Comparison of ENCODE assay signal across 31 cellular contexts in the genomic region with DNA sequence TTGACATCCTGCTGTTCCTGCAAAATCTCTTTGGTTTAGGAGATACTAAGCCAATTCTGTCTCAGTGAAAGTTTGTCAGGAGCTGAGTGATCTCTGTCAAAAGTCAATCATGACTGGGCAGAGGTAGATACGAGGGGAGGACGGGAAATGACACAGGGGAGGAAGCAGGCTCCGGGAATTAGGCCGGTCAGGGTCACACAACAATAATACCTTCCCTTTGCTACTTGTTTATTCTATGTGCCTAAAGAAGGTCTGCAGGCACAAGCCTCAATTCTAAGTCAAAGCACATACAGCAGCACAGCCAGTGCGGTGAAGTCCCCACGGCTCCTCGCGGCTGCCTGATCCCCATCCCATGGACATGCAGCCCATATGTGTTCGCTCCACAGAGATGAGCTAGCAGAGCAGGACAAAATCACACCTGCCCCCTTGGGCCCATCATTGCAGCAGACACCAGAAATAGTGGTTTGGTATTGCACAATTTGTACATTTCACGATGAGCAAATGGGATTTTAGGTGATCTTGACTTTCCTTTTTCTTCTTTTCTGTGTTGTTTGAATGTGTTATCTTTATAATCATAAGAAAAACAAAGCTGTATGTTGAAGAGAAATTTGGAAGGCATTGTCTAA.
DNase-seq lines count a peak whose midpoint lies in the region; ATAC-seq, FAIRE-seq and TF ChIP-seq lines count a peak whose summit lies in the region.
"Had no signal": no experiment of that assay in that cellular context is flagged by ENCODE, and none has a peak within 500 bp of the region (broad histone marks: within the 10 kb centered on the region; RNA-seq: fewer than 3 reads in every experiment).

No MANE protein-coding gene starts in this region.

- no peak overlapping the region for H3K9ac ChIP-seq in mesendoderm (ENCODE audit: low read length)

- H3K27me3 Mint-ChIP-seq in naive thymus-derived CD4-positive, alpha-beta T cell, result peaks cover 0 to 9% (median 0%) of the 10 kb centered on the region in 5 donors
- H3K27me3 Mint-ChIP-seq: activated naive CD8-positive, alpha-beta T cell; stimulated activated memory B cell treated with anti-CD40 and anti-IgM and Interleukin-4, amounts not matched to agents 10 μg/mL and 1 μg/mL and 100 μg/mL, for 72 hours had no signal

- no peak overlapping the region for H3K18ac ChIP-seq in mesendoderm (ENCODE audit: low read length)

- POLR2A ChIA-PET in naive thymus-derived CD4-positive, alpha-beta T cell (lab: Charles Lee), result interaction anchor here (0.6 kb wide), 1 partner anchor 17 kb away, joined by 3 read pairs; no protein-coding TSS in a partner anchor

- ATAC-seq in Right ventricle myocardium inferior, result no peak
- no peak for ATAC-seq in naive thymus-derived CD4-positive, alpha-beta T cell
- no peak for ATAC-seq in HG03108 (IDR thresholded peaks at IDR 0.05; ENCODE audit: unreplicated experiment)
- ATAC-seq: left ventricle myocardium superior; naive thymus-derived CD8-positive, alpha-beta T cell; stimulated activated memory B cell treated with anti-CD40 and anti-IgM and Interleukin-4, amounts not matched to agents 10 μg/mL and 1 μg/mL and 100 μg/mL, for 72 hours had no signal

- no peak overlapping the region for H4K5ac ChIP-seq in mesendoderm (ENCODE audit: low read length)

- TF ChIP-seq CTCF in left ventricle myocardium inferior (IDR thresholded peaks at IDR 0.05; ENCODE audit: borderline replicate concordance) (no peak), esophagus squamous epithelium (IDR thresholded peaks at IDR 0.05) (no peak)

- no peak for TF ChIP-seq POLR2A in H54 (IDR thresholded peaks at IDR 0.05; ENCODE audit: low read depth, low read length)
- no peak for TF ChIP-seq POLR2A in esophagus squamous epithelium (IDR thresholded peaks at IDR 0.05)

- no CpG with 5 or more reads among the region's 10 CpGs for WGBS in mesendoderm (ENCODE audit: extremely low coverage, insufficient coverage, low lambda C conversion rate)
- 86 to 90% methylated on average over 10 of the region's 10 CpGs for WGBS in esophagus squamous epithelium, 2 donors

- H3K36me3 Mint-ChIP-seq in naive thymus-derived CD4-positive, alpha-beta T cell, result no peaks in the 10 kb centered on the region
- H3K36me3 Mint-ChIP-seq: activated naive CD8-positive, alpha-beta T cell; CD4-positive, CD25-positive, alpha-beta regulatory T cell; naive thymus-derived CD8-positive, alpha-beta T cell; stimulated activated memory B cell treated with anti-CD40 and anti-IgM and Interleukin-4, amounts not matched to agents 10 μg/mL and 1 μg/mL and 100 μg/mL, for 72 hours had no signal

- H3K27me3 ChIP-seq in left ventricle myocardium inferior (ENCODE audit: low read depth) (no peaks in the 10 kb centered on the region), mesendoderm (ENCODE audit: insufficient read depth, low read length, poor library complexity) (no peaks in the 10 kb centered on the region), esophagus squamous epithelium (no peaks in the 10 kb centered on the region)
- no peaks in the 10 kb centered on the region for H3K27me3 ChIP-seq in naive thymus-derived CD4-positive, alpha-beta T cell (ENCODE audit: control insufficient read depth in 2 of 2, insufficient read depth in 2 of 2, low read length in 2 of 2)
- H3K27me3 ChIP-seq: heart left ventricle, Peyer's patch, SJSA1 had no signal

- H3K4me3 ChIP-seq in left ventricle myocardium inferior (no peak overlapping the region), mesendoderm (ENCODE audit: low read length) (no peak overlapping the region), esophagus squamous epithelium (no peak overlapping the region)
- no peak overlapping the region for H3K4me3 ChIP-seq in naive thymus-derived CD4-positive, alpha-beta T cell (ENCODE audit: low read length)
- H3K4me3 ChIP-seq: heart left ventricle, Peyer's patch, SJSA1 had no signal

- H3K4me3 Mint-ChIP-seq in naive thymus-derived CD4-positive, alpha-beta T cell, result no peak overlapping the region
- H3K4me3 Mint-ChIP-seq: activated CD4-positive, alpha-beta T cell treated with anti-CD3 and anti-CD28 coated beads, Interleukin-2, amount 10 ng/mL, durations not matched to agents 24 days and 14 days; activated naive CD8-positive, alpha-beta T cell; CD4-positive, CD25-positive, alpha-beta regulatory T cell; naive thymus-derived CD8-positive, alpha-beta T cell; stimulated activated memory B cell treated with anti-CD40 and anti-IgM and Interleukin-4, amounts not matched to agents 10 μg/mL and 1 μg/mL and 100 μg/mL, for 72 hours had no signal

- H3K9me3 ChIP-seq in left ventricle myocardium inferior (replicated peaks) (no peaks in the 10 kb centered on the region), esophagus squamous epithelium (no peaks in the 10 kb centered on the region)
- H3K9me3 ChIP-seq in naive thymus-derived CD4-positive, alpha-beta T cell (ENCODE audit: control insufficient read depth in 2 of 3, low read length in 3 of 3), result no peaks in the 10 kb centered on the region
- H3K9me3 ChIP-seq: heart left ventricle, Peyer's patch, SJSA1 had no signal

- H2BK120ac ChIP-seq in mesendoderm (ENCODE audit: low read depth, low read length), result no peak overlapping the region

- H3K27ac ChIP-seq in left ventricle myocardium inferior (replicated peaks) (peak overlapping the region; percentile 9), mesendoderm (ENCODE audit: low read depth, low read length) (no peak overlapping the region), esophagus squamous epithelium (no peak overlapping the region)
- H3K27ac ChIP-seq in naive thymus-derived CD4-positive, alpha-beta T cell (ENCODE audit: low read depth, low read length), result no peak overlapping the region
- H3K27ac ChIP-seq: Peyer's patch, SJSA1 had no signal

- H3K56ac ChIP-seq in mesendoderm (ENCODE audit: low read length), result no peak overlapping the region

- H3K79me2 ChIP-seq in mesendoderm (ENCODE audit: control insufficient read depth, insufficient read depth, low read length), result no peaks in the 10 kb centered on the region

- no peak overlapping the region for H2BK5ac ChIP-seq in mesendoderm (ENCODE audit: low read length)

- H3K27ac Mint-ChIP-seq in naive thymus-derived CD4-positive, alpha-beta T cell, result no peak overlapping the region
- H3K27ac Mint-ChIP-seq: activated CD4-positive, alpha-beta T cell treated with anti-CD3 and anti-CD28 coated beads, Interleukin-2, amount 10 ng/mL, durations not matched to agents 24 days and 14 days; activated naive CD8-positive, alpha-beta T cell; CD4-positive, CD25-positive, alpha-beta regulatory T cell; naive thymus-derived CD8-positive, alpha-beta T cell; stimulated activated memory B cell treated with anti-CD40 and anti-IgM and Interleukin-4, amounts not matched to agents 10 μg/mL and 1 μg/mL and 100 μg/mL, for 72 hours had no signal

- H2AK5ac ChIP-seq in mesendoderm (ENCODE audit: low read length), result no peak overlapping the region

- H3K4ac ChIP-seq in mesendoderm (ENCODE audit: low read depth, low read length), result no peak overlapping the region

- DNase-seq in left ventricle myocardium inferior (no peak), Right ventricle myocardium inferior (ENCODE audit: missing footprints) (no peak), dermis microvascular lymphatic vessel endothelial cell (ENCODE audit: low read depth in 2 of 2) (peak; percentile 45 to 80), mesendoderm (peak; percentile 33), H54 (ENCODE audit: insufficient read length, low spot score) (no peak), esophagus squamous epithelium (lab: John Stamatoyannopoulos, UW) (no peak)
- DNase-seq in naive thymus-derived CD4-positive, alpha-beta T cell, result no peak
- DNase-seq: activated CD4-positive, alpha-beta T cell treated with anti-CD3 and anti-CD28 coated beads, Interleukin-2, amount 10 ng/mL, durations not matched to agents 24 days and 14 days; activated CD8-positive, alpha-beta memory T cell treated with anti-CD3 and anti-CD28 coated beads for 24 hours; activated effector memory CD4-positive, alpha-beta T cell treated with Interleukin-2 at 50 U/mL for 16 hours; aorta; Calu3; CD4-positive, CD25-positive, alpha-beta regulatory T cell; effector CD8-positive, alpha-beta T cell; heart left ventricle; islet precursor cell; left ventricle myocardium superior; naive thymus-derived CD8-positive, alpha-beta T cell; NCI-H1436; NCI-H226; NCI-H526 treated with DMSO at 0.1 percent for 48 hours; NK-92 treated with Interleukin-12 subunit alpha and Interleukin-12 subunit beta, amount 100 ng/mL, for 24 hours; Peyer's patch; T-helper 9 cell; trophoblast cell had no signal

- H2BK15ac ChIP-seq in mesendoderm (replicated peaks; ENCODE audit: low read depth), result no peak overlapping the region

- H3K4me2 ChIP-seq in mesendoderm (ENCODE audit: low read length), result no peak overlapping the region

- H3K4me1 Mint-ChIP-seq in naive thymus-derived CD4-positive, alpha-beta T cell, result peaks cover 0 to 4% (median 0%) of the 10 kb centered on the region in 7 donors
- H3K4me1 Mint-ChIP-seq: CD4-positive, CD25-positive, alpha-beta regulatory T cell had no signal

- H3K4me1 ChIP-seq in left ventricle myocardium inferior (peaks cover 45% of the 10 kb centered on the region), mesendoderm (ENCODE audit: control insufficient read depth, low read depth, low read length) (peaks cover 8% of the 10 kb centered on the region), esophagus squamous epithelium (peaks cover 18 to 59% (median 48%) of the 10 kb centered on the region in 3 donors)
- no peaks in the 10 kb centered on the region for H3K4me1 ChIP-seq in naive thymus-derived CD4-positive, alpha-beta T cell (ENCODE audit: control insufficient read depth in 2 of 2, insufficient read depth in 2 of 2, low read length in 2 of 2)

- no peak overlapping the region for H3K23ac ChIP-seq in mesendoderm (ENCODE audit: low read length)

- intact Hi-C loops in left ventricle myocardium inferior (cut with micrococcal nuclease) (no loop called here), Right ventricle myocardium inferior (cut with DNase I) (loop anchor here (10.0 kb wide), 1 partner anchor 90 kb away; no protein-coding TSS in a partner anchor), esophagus squamous epithelium (cut with DNase I) (no loop called here)
- intact Hi-C loops in naive thymus-derived CD4-positive, alpha-beta T cell (cut with micrococcal nuclease), result no loop called here

- FAIRE-seq in H54 (lab: Jason Lieb, UNC), result no peak
- FAIRE-seq: A204.1, bronchial epithelial cell had no signal

- no peaks in the 10 kb centered on the region for H3K79me1 ChIP-seq in mesendoderm (ENCODE audit: low read length)

- no peaks in the 10 kb centered on the region for H3K9me3 Mint-ChIP-seq in naive thymus-derived CD4-positive, alpha-beta T cell
- H3K9me3 Mint-ChIP-seq: activated CD4-positive, alpha-beta T cell treated with anti-CD3 and anti-CD28 coated beads, Interleukin-2, amount 10 ng/mL, durations not matched to agents 24 days and 14 days; CD4-positive, CD25-positive, alpha-beta regulatory T cell; naive thymus-derived CD8-positive, alpha-beta T cell; stimulated activated memory B cell treated with anti-CD40 and anti-IgM and Interleukin-4, amounts not matched to agents 10 μg/mL and 1 μg/mL and 100 μg/mL, for 72 hours had no signal

- CTCF ChIA-PET in naive thymus-derived CD4-positive, alpha-beta T cell (lab: Charles Lee), result no interaction called here

- H3K36me3 ChIP-seq in left ventricle myocardium inferior (no peaks in the 10 kb centered on the region), mesendoderm (ENCODE audit: control insufficient read depth, insufficient read depth, low read length) (no peaks in the 10 kb centered on the region), esophagus squamous epithelium (no peaks in the 10 kb centered on the region)
- H3K36me3 ChIP-seq in naive thymus-derived CD4-positive, alpha-beta T cell (ENCODE audit: control insufficient read depth in 2 of 3, insufficient read depth in 3 of 3, low read length in 3 of 3), result no peaks in the 10 kb centered on the region
- H3K36me3 ChIP-seq: heart left ventricle, Peyer's patch, SJSA1 had no signal

- no peak overlapping the region for H4K8ac ChIP-seq in mesendoderm (ENCODE audit: low read depth, low read length)

Comparison
In these comparisons a context has a peak if more than half of its experiments do, and no peak if none do; other contexts are left out.
1. DNase-seq: peak in dermis microvascular lymphatic vessel endothelial cell (2 of 2) and mesendoderm (single experiment); none in left ventricle myocardium inferior (single experiment), Right ventricle myocardium inferior (single experiment), naive thymus-derived CD4-positive, alpha-beta T cell (0 of 9), H54 (single experiment) and esophagus squamous epithelium (single experiment).